Comparison of ENCODE assay signal across 21 cellular contexts in the genomic region with DNA sequence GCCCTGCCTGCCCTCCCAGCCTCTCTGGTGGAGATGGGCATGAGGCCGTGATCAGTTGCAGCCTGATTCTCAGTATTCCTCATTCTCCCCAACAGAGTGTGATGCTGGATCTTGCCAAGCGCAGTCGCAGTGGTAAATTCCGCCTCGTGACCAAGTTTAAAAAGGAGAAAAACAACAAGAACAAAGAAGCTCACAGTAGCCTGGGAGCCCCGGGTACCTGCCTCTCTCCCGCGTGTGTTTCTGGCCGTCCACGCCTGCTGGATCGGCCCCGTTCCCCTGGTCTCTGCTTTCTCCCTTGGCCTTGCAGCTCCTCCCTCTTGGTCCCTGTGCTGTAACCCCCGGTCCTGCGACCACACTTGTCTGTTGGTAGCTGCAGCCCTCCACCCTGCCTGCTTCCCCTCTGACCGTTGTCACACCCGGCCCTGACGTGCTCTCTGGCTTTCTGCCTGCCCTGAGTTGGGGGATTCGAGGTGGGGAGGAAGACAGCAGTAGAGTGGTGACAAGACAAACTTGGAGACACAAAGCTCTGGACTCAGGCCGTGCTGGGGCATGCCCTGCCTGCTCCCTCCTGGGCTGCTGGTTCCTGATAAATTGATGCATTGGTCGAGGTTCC.
A peak's percentile ranks its signal among the peaks of the same experiment; 100 is the strongest.
DNase-seq lines count a peak whose midpoint lies in the region; ATAC-seq and TF ChIP-seq lines count a peak whose summit lies in the region.
"Had no signal": no experiment of that assay in that cellular context is flagged by ENCODE, and none has a peak within 500 bp of the region (broad histone marks: within the 10 kb centered on the region; RNA-seq: fewer than 3 reads in every experiment).

No MANE protein-coding gene starts in this region.

- BruUV-seq in A673 (replicated peaks; lab: Mats Ljungman, UMichigan) = no TSS peak

- WGBS in psoas muscle, 3 donors = 88 to 91% (median 89%) methylated on average over 20 of the region's 20 CpGs
- WGBS in esophagus squamous epithelium, 2 donors = 90 to 96% methylated on average over 19 to 20 of the region's 20 CpGs

- no peaks in the 10 kb centered on the region for H3K4me1 ChIP-seq in RWPE2 (ENCODE audit: insufficient read depth, poor library complexity, severe bottlenecking)
- H3K4me1 ChIP-seq in left lung = no peaks in the 10 kb centered on the region
- peaks cover 8% of the 10 kb centered on the region for H3K4me1 ChIP-seq in psoas muscle
- H3K4me1 ChIP-seq in A673 (ENCODE audit: insufficient read depth, low read length, poor library complexity, severe bottlenecking) = no peaks in the 10 kb centered on the region
- peaks cover 0 to 26% (median 0%) of the 10 kb centered on the region in 3 donors for H3K4me1 ChIP-seq in esophagus squamous epithelium
- H3K4me1 ChIP-seq: body of pancreas, SJSA1 had no signal

- H3K27me3 ChIP-seq in RWPE2 (ENCODE audit: insufficient read depth, poor library complexity, severe bottlenecking) (no peaks in the 10 kb centered on the region), left lung (no peaks in the 10 kb centered on the region), psoas muscle (ENCODE audit: insufficient read depth in 3 of 3, low read length in 2 of 3) (no peaks in the 10 kb centered on the region), A673 (replicated peaks; ENCODE audit: insufficient read depth, low read depth, low read length, poor library complexity) (no peaks in the 10 kb centered on the region), esophagus squamous epithelium (no peaks in the 10 kb centered on the region)
- H3K27me3 ChIP-seq: BE2C, body of pancreas, gastrocnemius medialis, SJSA1, thyroid gland had no signal

- CTCF ChIA-PET in A673 (lab: Charles Lee) = interaction anchor here (1.2 kb wide), 1 partner anchor 10 kb away, joined by 3 read pairs; no protein-coding TSS in a partner anchor

- no peak for ATAC-seq in RWPE2 (ENCODE audit: low read depth)
- ATAC-seq in left lung = no peak
- ATAC-seq in psoas muscle = no peak
- no peak for ATAC-seq in GM18858 (IDR thresholded peaks at IDR 0.05; ENCODE audit: unreplicated experiment)
- ATAC-seq: body of pancreas, gastrocnemius medialis had no signal

- no peak for TF ChIP-seq CTCF in RWPE2 (IDR thresholded peaks at IDR 0.05; ENCODE audit: poor library complexity, severe bottlenecking)
- no peak for TF ChIP-seq CTCF in left lung (IDR thresholded peaks at IDR 0.05)
- TF ChIP-seq CTCF in psoas muscle (IDR thresholded peaks at IDR 0.05) = no peak
- no peak for TF ChIP-seq CTCF in A673 (conservative IDR thresholded peaks at IDR 0.05; ENCODE audit: low read depth, low read length)
- no peak for TF ChIP-seq CTCF in esophagus squamous epithelium (IDR thresholded peaks at IDR 0.05)

- H3K9me3 ChIP-seq in RWPE2 (ENCODE audit: severe bottlenecking) (no peaks in the 10 kb centered on the region), left lung (no peaks in the 10 kb centered on the region), psoas muscle (no peaks in the 10 kb centered on the region), A673 (ENCODE audit: low read depth, low read length, poor library complexity, severe bottlenecking) (no peaks in the 10 kb centered on the region), esophagus squamous epithelium (no peaks in the 10 kb centered on the region)
- H3K9me3 ChIP-seq: BE2C, body of pancreas, gastrocnemius medialis, SJSA1, thyroid gland had no signal

- TF ChIP-seq POLR2A in esophagus squamous epithelium (IDR thresholded peaks at IDR 0.05) = no peak

- POLR2A ChIA-PET in A673 (lab: Charles Lee; ENCODE audit: low non-redundant PET) = interaction anchor here (0.5 kb wide), 1 partner anchor 1488 kb away, joined by 3 read pairs; no protein-coding TSS in a partner anchor

- H3K4me3 ChIP-seq in RWPE2 (ENCODE audit: severe bottlenecking) (no peak overlapping the region), left lung (no peak overlapping the region), psoas muscle (no peak overlapping the region), A673 (ENCODE audit: low read depth, low read length, poor library complexity, severe bottlenecking) (no peak overlapping the region), esophagus squamous epithelium (no peak overlapping the region)
- H3K4me3 ChIP-seq: body of pancreas, gastrocnemius medialis, GM23248, SJSA1, thyroid gland had no signal

- intact Hi-C loops in left lung (cut with DNase I) = no loop called here
- intact Hi-C loops in psoas muscle (cut with DNase I) = no loop called here
- intact Hi-C loops in A673 (cut with micrococcal nuclease; ENCODE audit: unreplicated experiment) = no loop called here
- intact Hi-C loops in esophagus squamous epithelium (cut with DNase I) = no loop called here

- H3K36me3 ChIP-seq in RWPE2 (ENCODE audit: low read depth) = peaks cover 39% of the 10 kb centered on the region
- H3K36me3 ChIP-seq in left lung = peaks cover 0 to 97% of the 10 kb centered on the region in 2 donors
- H3K36me3 ChIP-seq in psoas muscle (ENCODE audit: insufficient read depth in 1 of 2, low read depth in 1 of 2) = peaks cover 10 to 100% of the 10 kb centered on the region in 2 donors
- peaks cover 55% of the 10 kb centered on the region for H3K36me3 ChIP-seq in A673 (ENCODE audit: insufficient read depth, low read length, poor library complexity, severe bottlenecking)
- H3K36me3 ChIP-seq in esophagus squamous epithelium = peaks cover 6 to 86% (median 7%) of the 10 kb centered on the region in 3 donors

- H3K27ac ChIP-seq in RWPE2 (ENCODE audit: poor library complexity, severe bottlenecking) = no peak overlapping the region
- H3K27ac ChIP-seq in left lung = no peak overlapping the region
- peak overlapping the region; percentile 15 for H3K27ac ChIP-seq in psoas muscle
- H3K27ac ChIP-seq in A673 (ENCODE audit: low read depth, low read length, poor library complexity, severe bottlenecking) = no peak overlapping the region
- peak overlapping the region in 1 of 4 donors; percentile 10 for H3K27ac ChIP-seq in esophagus squamous epithelium
- H3K27ac ChIP-seq: body of pancreas, epithelial cell of prostate, GM23248, SJSA1, thyroid gland had no signal

- DNase-seq in C1 segment of cervical spinal cord (lab: John Stamatoyannopoulos, UW) = peak in 9 of 14 donors; percentile 20 to 52 (median 29)
- peak; percentile 46 for DNase-seq in RWPE2 (ENCODE audit: low spot score)
- DNase-seq in left lung = peak; percentile 18 to 48
- peak in 1 of 2 donors; percentile 53 for DNase-seq in psoas muscle
- DNase-seq in A673 (ENCODE audit: low spot score) = no peak
- no peak for DNase-seq in RKO (ENCODE audit: low spot score)
- no peak for DNase-seq in esophagus squamous epithelium (lab: John Stamatoyannopoulos, UW)
- DNase-seq: BE2C; DMS 273 treated with DMSO at 0.1 percent for 48 hours; GM23248; mammary epithelial cell; NCI-H187 treated with DMSO at 0.1 percent for 48 hours; NCI-H446 treated with DMSO at 0.1 percent for 48 hours; nephron progenitor cell; stimulated activated CD4-positive, alpha-beta T cell treated with anti-CD3 and anti-CD28 coated beads, Interleukin-2, amount 100 ng/mL, for 24 hours had no signal

Comparison
In these comparisons a context has a peak if more than half of its experiments do, and no peak if none do; other contexts are left out.
1. DNase-seq: peak in C1 segment of cervical spinal cord (9 of 14), RWPE2 (single experiment) and left lung (2 of 2); none in A673 (single experiment), RKO (single experiment) and esophagus squamous epithelium (single experiment).